ENCODE assay signal across 8 cellular contexts in the genomic region with DNA sequence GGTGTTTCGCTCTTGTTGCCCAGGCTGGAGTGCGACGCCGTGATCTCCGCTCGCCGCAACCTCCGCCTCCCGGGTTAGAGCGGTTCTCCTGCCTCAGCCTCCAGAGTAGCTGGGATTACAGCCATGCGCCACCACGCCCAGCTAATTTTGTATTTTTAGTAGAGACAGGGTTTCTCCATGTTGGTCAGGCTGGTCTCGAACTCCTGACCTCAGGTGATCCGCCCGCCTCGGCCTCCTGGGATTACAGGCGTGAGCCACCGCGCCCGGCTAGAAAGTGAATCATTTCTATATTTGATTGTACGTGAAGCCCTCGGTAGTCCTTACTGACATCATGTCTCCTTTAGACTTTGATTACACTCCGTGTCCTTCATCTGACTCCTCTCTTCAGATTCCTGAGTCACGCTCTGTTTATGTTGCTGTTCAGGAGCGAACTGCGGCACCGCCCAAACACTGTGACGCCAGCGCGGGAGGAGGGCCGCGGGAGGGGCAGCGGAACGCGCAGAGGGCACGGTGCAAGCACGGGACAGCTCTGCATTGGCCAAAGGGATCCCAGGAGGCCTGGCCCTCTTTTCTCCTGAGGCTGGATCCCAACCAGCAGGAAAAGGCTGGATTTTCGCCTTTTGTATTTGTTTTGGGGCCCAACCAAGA. TPM values are rescaled to one million over a fixed set of nuclear protein-coding genes. Genes with fewer than 3 reads are reported as not detected.
DNase-seq lines count a peak whose midpoint lies in the region; ATAC-seq and TF ChIP-seq lines count a peak whose summit lies in the region.

No MANE protein-coding gene starts in this region.

- no peaks in the 10 kb centered on the region for H3K36me3 ChIP-seq in Peyer's patch

- DNase-seq in Ammon's horn (ENCODE audit: low spot score) (peak; percentile 97), HuH-7.5 (ENCODE audit: low spot score) (peak; percentile 83), Peyer's patch (peak; percentile 77 to 99 (median 97)), erythroblast (lab: John Stamatoyannopoulos, UW) (peak; percentile 95 to 98)
- DNase-seq in activated T-cell treated with anti-CD3 and anti-CD28 coated beads, Interleukin-2, amount 50 U/mL, for 72 hours: peak; percentile 89 to 91
- peak; percentile 67 to 74 for DNase-seq in stimulated activated CD8-positive, alpha-beta memory T cell treated with anti-CD3 and anti-CD28 coated beads, Interleukin-2, amount 100 ng/mL, for 1 hour (ENCODE audit: low read depth in 2 of 2)

- peak overlapping the region; percentile 89 to 98 for H3K4me3 Mint-ChIP-seq in activated T-cell treated with anti-CD3 and anti-CD28 coated beads, Interleukin-2, amount 50 U/mL, for 72 hours

- H3K4me3 ChIP-seq in Peyer's patch (peak overlapping the region; percentile 58 to 89 (median 80)), mononuclear cell (ENCODE audit: low read length) (peak overlapping the region; percentile 71)

- ATAC-seq in GM19463 (IDR thresholded peaks at IDR 0.05; ENCODE audit: unreplicated experiment): peak; percentile 71
- peak; percentile 77 to 85 for ATAC-seq in activated T-cell treated with anti-CD3 and anti-CD28 coated beads, Interleukin-2, amount 50 U/mL, for 72 hours (replicated peaks in 1 of 2)

- peak; percentile 84 to 92 for TF ChIP-seq POLR2A in Peyer's patch (IDR thresholded peaks at IDR 0.05)
- TF ChIP-seq POLR2A in erythroblast (IDR thresholded peaks at IDR 0.05; ENCODE audit: low read length): peak; percentile 74

- peaks cover 32% of the 10 kb centered on the region for H3K4me1 Mint-ChIP-seq in activated T-cell treated with anti-CD3 and anti-CD28 coated beads, Interleukin-2, amount 50 U/mL, for 72 hours (ENCODE audit: low read depth)

- H3K27me3 ChIP-seq in Peyer's patch (no peaks in the 10 kb centered on the region), mononuclear cell (ENCODE audit: insufficient read depth, low read length) (no peaks in the 10 kb centered on the region)

- H3K27ac ChIP-seq in Peyer's patch: peak overlapping the region; percentile 82 to 99 (median 98)

- no peaks in the 10 kb centered on the region for H3K36me3 Mint-ChIP-seq in activated T-cell treated with anti-CD3 and anti-CD28 coated beads, Interleukin-2, amount 50 U/mL, for 72 hours (ENCODE audit: insufficient read depth in 2 of 2)

- H3K9me3 ChIP-seq in Peyer's patch: no peaks in the 10 kb centered on the region
- H3K9me3 ChIP-seq in mononuclear cell (ENCODE audit: low read depth, low read length): no peaks in the 10 kb centered on the region

- peaks cover 7% of the 10 kb centered on the region for H3K27me3 Mint-ChIP-seq in activated T-cell treated with anti-CD3 and anti-CD28 coated beads, Interleukin-2, amount 50 U/mL, for 72 hours (ENCODE audit: low read depth)

- H3K4me1 ChIP-seq in Peyer's patch: peaks cover 0 to 9% (median 0%) of the 10 kb centered on the region in 4 donors
- peaks cover 26% of the 10 kb centered on the region for H3K4me1 ChIP-seq in mononuclear cell (ENCODE audit: insufficient read depth, low read length)

- no peak for TF ChIP-seq CTCF in Peyer's patch (IDR thresholded peaks at IDR 0.05)

- no peaks in the 10 kb centered on the region for H3K9me3 Mint-ChIP-seq in activated T-cell treated with anti-CD3 and anti-CD28 coated beads, Interleukin-2, amount 50 U/mL, for 72 hours

- peak overlapping the region; percentile 81 for H3K27ac Mint-ChIP-seq in activated T-cell treated with anti-CD3 and anti-CD28 coated beads, Interleukin-2, amount 50 U/mL, for 72 hours

RNA-seq across cellular contexts. Expression of gene GABARAPL1, which starts 0.6 kb away (rescaled TPM):
- total RNA-seq in Peyer's patch: 100 to 1,000 TPM in 1 of 4 donors, 10 to 100 TPM in 3; 47.4 to 138 (median 70.2) TPM
- 10 to 100 TPM; 15.8 to 20.3 TPM for total RNA-seq in activated T-cell treated with anti-CD3 and anti-CD28 coated beads, Interleukin-2, amount 50 U/mL, for 72 hours
- 155 TPM for total RNA-seq in mononuclear cell

RNA-seq across cellular contexts. Expression of gene TMEM52B, which starts 33.3 kb away (rescaled TPM):
- total RNA-seq in Peyer's patch: not detected
- not detected for total RNA-seq in activated T-cell treated with anti-CD3 and anti-CD28 coated beads, Interleukin-2, amount 50 U/mL, for 72 hours
- 1.4 TPM for total RNA-seq in mononuclear cell

RNA-seq across cellular contexts. Expression of gene OLR1, which starts 40.2 kb away (rescaled TPM):
- not detected for total RNA-seq in Peyer's patch
- not detected for total RNA-seq in activated T-cell treated with anti-CD3 and anti-CD28 coated beads, Interleukin-2, amount 50 U/mL, for 72 hours
- 104 TPM for total RNA-seq in mononuclear cell

Comparison
In these comparisons a context has a peak if more than half of its experiments do, and no peak if none do; other contexts are left out.
1. Peak in every context shown above with its lines: DNase-seq, ATAC-seq, H3K4me3 ChIP-seq and H3K27ac ChIP-seq.
2. RNA of gene OLR1, which starts 40.2 kb away (total RNA-seq): 104 TPM in mononuclear cell (single experiment); not detected in activated T-cell treated with anti-CD3 and anti-CD28 coated beads, Interleukin-2, amount 50 U/mL, for 72 hours and not detected in Peyer's patch; every median in the first group is over 10 times any median in the second.